In the genomic region with DNA sequence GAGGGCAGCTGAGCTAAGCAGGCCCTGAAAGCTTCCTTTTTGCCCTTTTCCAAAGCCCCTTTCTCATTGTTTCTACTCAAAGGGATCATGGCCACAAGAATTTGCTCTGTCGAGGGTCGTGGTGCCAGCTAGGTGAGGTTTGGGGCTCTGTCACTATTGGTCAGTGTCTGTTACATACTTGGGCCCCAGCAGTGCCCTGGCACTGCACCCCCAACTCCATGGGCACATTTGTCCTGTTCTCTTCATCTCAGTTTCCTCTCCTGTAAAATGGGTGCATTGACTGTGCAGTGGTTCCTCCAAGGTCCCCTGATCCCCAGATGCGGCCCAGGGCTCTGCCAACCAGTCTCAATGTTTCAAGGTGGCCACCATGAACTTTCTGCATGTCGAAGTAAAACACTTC, we compare ENCODE assay signal across 1 cellular context.
TF ChIP-seq lines count a peak whose summit lies in the region.

No MANE protein-coding gene starts in this region.

TF ChIP-seq in K562, 482 proteins besides CTCF, POLR2A, EP300 and RAD21 (continued from another document):
- no peak for TF ChIP-seq E4F1 (CRISPR knock-in tag; IDR thresholded peaks at IDR 0.05; ENCODE audit: borderline replicate concordance)
- peak; percentile 53; the same call in 1 of the 2 replicates for TF ChIP-seq ADNP (tag; IDR thresholded peaks at IDR 0.05)
- no peak for TF ChIP-seq RBBP5 (IDR thresholded peaks at IDR 0.05; ENCODE audit: borderline replicate concordance, insufficient read depth, low read length, poor library complexity, severe bottlenecking)
